ENCODE assay signal across 9 cellular contexts in the genomic region with DNA sequence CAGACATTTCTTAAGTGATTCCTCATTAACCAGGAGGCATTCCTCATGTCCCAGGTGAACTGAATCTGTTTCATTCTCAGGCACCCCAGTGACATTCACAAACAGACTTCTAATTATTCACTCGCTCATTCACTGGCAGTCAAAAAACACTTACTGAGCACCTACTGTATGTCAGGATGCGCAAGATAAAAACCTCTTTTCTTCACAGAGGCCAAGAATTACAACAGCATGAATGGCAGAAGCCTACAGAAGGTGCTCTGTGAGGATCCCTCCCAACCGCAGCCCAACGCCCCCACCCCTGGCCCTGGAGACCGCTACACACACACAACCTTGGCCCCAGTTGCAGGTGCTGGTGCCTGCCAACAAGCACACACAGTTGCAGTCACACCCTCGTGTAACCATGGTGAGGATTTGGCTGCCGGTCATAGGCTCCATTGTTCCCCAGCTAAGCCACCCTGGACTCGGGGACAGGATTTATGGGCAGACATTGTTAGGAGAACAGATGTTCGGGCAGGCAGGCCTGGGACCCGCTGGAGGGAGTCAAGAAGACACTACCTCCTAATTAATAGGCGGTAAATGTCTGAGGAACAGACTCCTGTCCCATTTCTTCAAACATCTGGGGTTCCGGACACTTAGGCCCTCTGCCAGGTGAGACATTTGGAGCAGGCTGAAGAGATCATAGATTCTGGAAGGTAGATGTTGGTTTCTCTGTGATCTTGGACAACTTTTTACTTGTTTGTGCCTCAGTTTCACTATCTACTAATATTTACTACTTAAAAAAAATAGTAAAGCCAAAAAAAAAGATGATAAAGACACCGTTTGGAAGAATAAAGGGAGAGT. TPM values are rescaled to one million over a fixed set of nuclear protein-coding genes. Genes with fewer than 3 reads are reported as not detected.
DNase-seq lines count a peak whose midpoint lies in the region; ATAC-seq and TF ChIP-seq lines count a peak whose summit lies in the region.
"Had no signal": no experiment of that assay in that cellular context is flagged by ENCODE, and none has a peak within 500 bp of the region (broad histone marks: within the 10 kb centered on the region; RNA-seq: fewer than 3 reads in every experiment).

No MANE protein-coding gene starts in this region.

- H3K27ac Mint-ChIP-seq in type B pancreatic cell = peak overlapping the region; percentile 43
- H3K27ac Mint-ChIP-seq: activated T-helper 1 cell treated with anti-CD3 and anti-CD28 coated beads, Interleukin-12 subunit alpha, Interleukin-12 subunit beta, Interleukin-2, Interleukin-4 antibody, amounts not matched to agents 30 ng/mL and 10 ng/mL and 1 ng/mL, durations not matched to agents 14 hours and 24 hours and 36 hours had no signal

- peaks cover 72% of the 10 kb centered on the region for H3K4me1 Mint-ChIP-seq in type B pancreatic cell (ENCODE audit: unreplicated experiment)

- H3K36me3 Mint-ChIP-seq in type B pancreatic cell = peaks cover 5% of the 10 kb centered on the region

- no peak overlapping the region for H3K4me3 Mint-ChIP-seq in type B pancreatic cell
- H3K4me3 Mint-ChIP-seq: activated T-helper 1 cell treated with anti-CD3 and anti-CD28 coated beads, Interleukin-12 subunit alpha, Interleukin-12 subunit beta, Interleukin-2, Interleukin-4 antibody, amounts not matched to agents 30 ng/mL and 10 ng/mL and 1 ng/mL, durations not matched to agents 14 hours and 24 hours and 36 hours had no signal

- peak; percentile 97 for ATAC-seq in left lobe of liver
- ATAC-seq in GM21447 (IDR thresholded peaks at IDR 0.05; ENCODE audit: unreplicated experiment) = no peak
- ATAC-seq in GM19035 (IDR thresholded peaks at IDR 0.05; ENCODE audit: unreplicated experiment) = no peak
- ATAC-seq in HG03139 (IDR thresholded peaks at IDR 0.05; ENCODE audit: unreplicated experiment) = no peak

- H3K27me3 Mint-ChIP-seq in type B pancreatic cell = no peaks in the 10 kb centered on the region

- DNase-seq in NCI-H1694 treated with DMSO at 0.1 percent for 48 hours (lab: John Stamatoyannopoulos, UW) (peak; percentile 93), astrocyte of the hippocampus (ENCODE audit: low read depth, low spot score) (peak; percentile 91), left lobe of liver (ENCODE audit: low spot score) (peak; percentile 92), type B pancreatic cell (ENCODE audit: extremely low spot score, unreplicated experiment) (no peak), EL (no peak)

- H3K9me3 Mint-ChIP-seq in type B pancreatic cell = no peaks in the 10 kb centered on the region
- H3K9me3 Mint-ChIP-seq: activated T-helper 1 cell treated with anti-CD3 and anti-CD28 coated beads, Interleukin-12 subunit alpha, Interleukin-12 subunit beta, Interleukin-2, Interleukin-4 antibody, amounts not matched to agents 30 ng/mL and 10 ng/mL and 1 ng/mL, durations not matched to agents 14 hours and 24 hours and 36 hours had no signal

- no peak for TF ChIP-seq CTCF in type B pancreatic cell (conservative IDR thresholded peaks at IDR 0.05)

RNA-seq across cellular contexts. Expression of gene CUEDC1, which starts 43.2 kb away (rescaled TPM):
- total RNA-seq in left lobe of liver = 8.1 TPM
- total RNA-seq in type B pancreatic cell (ENCODE audit: low replicate concordance) = 29.8 and 31.3 TPM in 2 replicates
- total RNA-seq: activated T-helper 1 cell treated with anti-CD3 and anti-CD28 coated beads, Interleukin-12 subunit alpha, Interleukin-12 subunit beta, Interleukin-2, Interleukin-4 antibody, amounts not matched to agents 30 ng/mL and 10 ng/mL and 1 ng/mL, durations not matched to agents 14 hours and 24 hours and 36 hours had no signal

Comparison
In these comparisons a context has a peak if more than half of its experiments do, and no peak if none do; other contexts are left out.
1. DNase-seq: peak in NCI-H1694 treated with DMSO at 0.1 percent for 48 hours (single experiment), astrocyte of the hippocampus (single experiment) and left lobe of liver (single experiment); none in type B pancreatic cell (single experiment) and EL (single experiment).